In genomic region chr1:29854700-29855276, GRCh38 we compare ENCODE assay signal across 20 cellular contexts.
DNase-seq lines count a peak whose midpoint lies in the region; ATAC-seq, FAIRE-seq and TF ChIP-seq lines count a peak whose summit lies in the region.
"Had no signal": no experiment of that assay in that cellular context is flagged by ENCODE, and none has a peak within 500 bp of the region (broad histone marks: within the 10 kb centered on the region; RNA-seq: fewer than 3 reads in every experiment).

No MANE protein-coding gene starts in this region.

- ATAC-seq in natural killer cell treated with Interleukin-12 subunit alpha and Interleukin-12 subunit beta and Interleukin-15 and Interleukin-18, amount 100 ng/mL, for 72 hours = no peak
- ATAC-seq in natural killer cell = no peak
- no peak for ATAC-seq in HG03095 (IDR thresholded peaks at IDR 0.05; ENCODE audit: unreplicated experiment)
- ATAC-seq: GM12878 had no signal

- H3K27ac Mint-ChIP-seq in natural killer cell treated with Interleukin-12 subunit alpha and Interleukin-12 subunit beta and Interleukin-15 and Interleukin-18, amount 100 ng/mL, for 72 hours = no peak overlapping the region
- H3K27ac Mint-ChIP-seq in natural killer cell (no peak overlapping the region), neural progenitor cell (peak overlapping the region; percentile 87)
- H3K27ac Mint-ChIP-seq: CD4-positive, alpha-beta T cell had no signal

- H3K9me3 ChIP-seq in neural progenitor cell (ENCODE audit: low read depth) (no peaks in the 10 kb centered on the region), sigmoid colon (no peaks in the 10 kb centered on the region)
- H3K9me3 ChIP-seq: BE2C had no signal

- H3K4me2 ChIP-seq in neural progenitor cell = no peak overlapping the region

- H3K36me3 Mint-ChIP-seq in natural killer cell treated with Interleukin-12 subunit alpha and Interleukin-12 subunit beta and Interleukin-15 and Interleukin-18, amount 100 ng/mL, for 72 hours = no peaks in the 10 kb centered on the region
- no peaks in the 10 kb centered on the region for H3K36me3 Mint-ChIP-seq in natural killer cell
- no peaks in the 10 kb centered on the region for H3K36me3 Mint-ChIP-seq in neural progenitor cell

- no peak overlapping the region for H3K4me3 Mint-ChIP-seq in natural killer cell treated with Interleukin-12 subunit alpha and Interleukin-12 subunit beta and Interleukin-15 and Interleukin-18, amount 100 ng/mL, for 72 hours
- H3K4me3 Mint-ChIP-seq in natural killer cell (no peak overlapping the region), neural progenitor cell (peak overlapping the region; percentile 69)
- H3K4me3 Mint-ChIP-seq: CD4-positive, alpha-beta T cell had no signal

- H3K27me3 Mint-ChIP-seq in natural killer cell treated with Interleukin-12 subunit alpha and Interleukin-12 subunit beta and Interleukin-15 and Interleukin-18, amount 100 ng/mL, for 72 hours = peaks cover 11 to 22% of the 10 kb centered on the region in 2 donors
- H3K27me3 Mint-ChIP-seq in natural killer cell (ENCODE audit: low read depth in 2 of 2) = peaks cover 0 to 8% of the 10 kb centered on the region in 2 donors
- peaks cover 10% of the 10 kb centered on the region for H3K27me3 Mint-ChIP-seq in neural progenitor cell (ENCODE audit: insufficient read depth, low read depth)

- no peak for TF ChIP-seq POLR2A in sigmoid colon (IDR thresholded peaks at IDR 0.05)

- H4K20me1 ChIP-seq in neural progenitor cell (ENCODE audit: low read depth) = no peaks in the 10 kb centered on the region

- H3K79me2 ChIP-seq in neural progenitor cell (ENCODE audit: low read depth) = no peaks in the 10 kb centered on the region

- no peaks in the 10 kb centered on the region for H3K4me1 ChIP-seq in neural progenitor cell
- no peaks in the 10 kb centered on the region for H3K4me1 ChIP-seq in sigmoid colon
- H3K4me1 ChIP-seq: BE2C had no signal

- peak; percentile 23 for DNase-seq in natural killer cell treated with Interleukin-12 subunit alpha and Interleukin-12 subunit beta and Interleukin-15 and Interleukin-18, amount 100 ng/mL, for 72 hours (ENCODE audit: low spot score)
- no peak for DNase-seq in natural killer cell
- peak; percentile 33 for DNase-seq in coronary artery (ENCODE audit: low spot score)
- DNase-seq in neural progenitor cell (ENCODE audit: low spot score) = no peak
- DNase-seq in frontal cortex (ENCODE audit: low spot score in 2 of 2) = no peak
- no peak for DNase-seq in sigmoid colon
- DNase-seq: BE2C; CD4-positive, alpha-beta T cell; DMS79 treated with DMSO at 0.1 percent for 48 hours; GM23248; KG1; NCI-H1930; NCI-H524 treated with DMSO at 0.1 percent for 48 hours; OCI-M1; RPMI8226; SHP77 treated with DMSO at 0.1 percent for 48 hours had no signal

- no peak for TF ChIP-seq EP300 in sigmoid colon (IDR thresholded peaks at IDR 0.05)

- no peaks in the 10 kb centered on the region for H3K9me3 Mint-ChIP-seq in natural killer cell treated with Interleukin-12 subunit alpha and Interleukin-12 subunit beta and Interleukin-15 and Interleukin-18, amount 100 ng/mL, for 72 hours
- no peaks in the 10 kb centered on the region for H3K9me3 Mint-ChIP-seq in natural killer cell
- H3K9me3 Mint-ChIP-seq in neural progenitor cell = no peaks in the 10 kb centered on the region
- H3K9me3 Mint-ChIP-seq: CD4-positive, alpha-beta T cell; H9 had no signal

- intact Hi-C loops in natural killer cell (cut with micrococcal nuclease) = no loop called here
- intact Hi-C loops in sigmoid colon (cut with DNase I) = no loop called here

- no peak for TF ChIP-seq CTCF in natural killer cell (IDR thresholded peaks at IDR 0.05)
- TF ChIP-seq CTCF in coronary artery (IDR thresholded peaks at IDR 0.05) = no peak
- no peak for TF ChIP-seq CTCF in neural progenitor cell (IDR thresholded peaks at IDR 0.05)
- TF ChIP-seq CTCF in sigmoid colon (IDR thresholded peaks at IDR 0.05) = no peak

- H3K4me3 ChIP-seq in coronary artery = no peak overlapping the region
- no peak overlapping the region for H3K4me3 ChIP-seq in neural progenitor cell
- H3K4me3 ChIP-seq in sigmoid colon = no peak overlapping the region
- H3K4me3 ChIP-seq: GM12878, GM23248, SK-N-MC had no signal

- peaks cover 3 to 6% of the 10 kb centered on the region in 2 donors for H3K4me1 Mint-ChIP-seq in natural killer cell treated with Interleukin-12 subunit alpha and Interleukin-12 subunit beta and Interleukin-15 and Interleukin-18, amount 100 ng/mL, for 72 hours (ENCODE audit: low read depth in 2 of 2)
- H3K4me1 Mint-ChIP-seq in natural killer cell (peaks cover 8 to 10% of the 10 kb centered on the region in 2 donors), neural progenitor cell (peaks cover 61% of the 10 kb centered on the region)

- H3K9ac ChIP-seq in neural progenitor cell = no peak overlapping the region
- H3K9ac ChIP-seq: GM23248 had no signal

- WGBS in sigmoid colon, 2 donors = 66 to 79% methylated on average over 9 of the region's 9 CpGs

- H3K27me3 ChIP-seq in neural progenitor cell (no peaks in the 10 kb centered on the region), sigmoid colon (peaks cover 0 to 35% (median 11%) of the 10 kb centered on the region in 3 donors)
- H3K27me3 ChIP-seq: BE2C had no signal

- no peak overlapping the region for H2AFZ ChIP-seq in neural progenitor cell (replicated peaks)
- H2AFZ ChIP-seq: GM23248 had no signal

- no peak for FAIRE-seq in frontal cortex (lab: Jason Lieb, UNC)
- FAIRE-seq: GM12878 had no signal

- H3K27ac ChIP-seq in coronary artery (no peak overlapping the region), neural progenitor cell (no peak overlapping the region), sigmoid colon (no peak overlapping the region)
- H3K27ac ChIP-seq: GM23248, SK-N-MC had no signal

- no peaks in the 10 kb centered on the region for H3F3A ChIP-seq in neural progenitor cell (ENCODE audit: low read depth)

- no peaks in the 10 kb centered on the region for H3K36me3 ChIP-seq in neural progenitor cell
- H3K36me3 ChIP-seq in sigmoid colon = no peaks in the 10 kb centered on the region
- H3K36me3 ChIP-seq: BE2C had no signal

Comparison
In these comparisons a context has a peak if more than half of its experiments do, and no peak if none do; other contexts are left out.
1. DNase-seq: peak in natural killer cell treated with Interleukin-12 subunit alpha and Interleukin-12 subunit beta and Interleukin-15 and Interleukin-18, amount 100 ng/mL, for 72 hours (single experiment) and coronary artery (single experiment); none in natural killer cell (single experiment), neural progenitor cell (single experiment), frontal cortex (0 of 2) and sigmoid colon (single experiment).